ENCODE assay signal across 8 cellular contexts in the genomic region with DNA sequence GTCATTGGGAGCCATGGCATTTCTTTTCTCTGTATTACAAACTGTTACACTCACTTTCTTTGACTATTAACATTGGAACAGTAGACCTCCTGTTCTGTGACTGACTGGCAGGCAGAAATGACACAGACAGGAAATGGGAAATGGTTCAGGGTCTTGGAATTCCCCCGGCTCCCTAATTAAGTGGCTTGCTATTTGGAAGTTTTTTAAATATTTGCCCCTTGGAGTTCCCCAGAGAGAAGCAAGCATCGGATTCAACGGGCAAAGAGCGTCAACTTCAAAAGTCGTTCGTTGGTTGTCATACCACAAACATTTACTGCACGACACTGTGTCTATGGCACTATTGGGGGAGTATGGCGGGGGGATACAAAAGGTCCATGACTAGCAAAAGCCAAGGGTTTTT. TPM values are rescaled to one million over a fixed set of nuclear protein-coding genes. Genes with fewer than 3 reads are reported as not detected.
DNase-seq lines count a peak whose midpoint lies in the region; ATAC-seq, FAIRE-seq and TF ChIP-seq lines count a peak whose summit lies in the region.

No MANE protein-coding gene starts in this region.

- H3K9me3 ChIP-seq in CD8-positive, alpha-beta memory T cell (ENCODE audit: low read length), result no peaks in the 10 kb centered on the region
- H3K9me3 ChIP-seq in HUES48 (ENCODE audit: control insufficient read depth, insufficient read depth, low read length), result no peaks in the 10 kb centered on the region
- H3K9me3 ChIP-seq in kidney (ENCODE audit: control insufficient read depth in 1 of 2, low read length in 2 of 2), result no peaks in the 10 kb centered on the region
- H3K9me3 ChIP-seq in suprapubic skin, result no peaks in the 10 kb centered on the region

- H3K4me1 ChIP-seq in CD8-positive, alpha-beta memory T cell (ENCODE audit: insufficient read depth, low read length), result peaks cover 22% of the 10 kb centered on the region
- peaks cover 16% of the 10 kb centered on the region for H3K4me1 ChIP-seq in HUES48 (ENCODE audit: control insufficient read depth, insufficient read depth, low read length)
- peaks cover 2 to 10% of the 10 kb centered on the region in 2 donors for H3K4me1 ChIP-seq in kidney (ENCODE audit: control insufficient read depth in 1 of 2, insufficient read depth in 1 of 2, low read depth in 1 of 2, low read length in 2 of 2)
- H3K4me1 ChIP-seq in suprapubic skin, result peaks cover 38% of the 10 kb centered on the region

- H3K9me3 Mint-ChIP-seq in CD8-positive, alpha-beta memory T cell, result no peaks in the 10 kb centered on the region
- H3K9me3 Mint-ChIP-seq in activated naive CD8-positive, alpha-beta T cell treated with anti-CD3 and anti-CD28 coated beads, Interleukin-2, amount 50 U/mL, for 24 hours, result no peaks in the 10 kb centered on the region

- TF ChIP-seq EP300 in suprapubic skin (IDR thresholded peaks at IDR 0.05), result no peak

- no peak for ATAC-seq in activated naive CD8-positive, alpha-beta T cell treated with anti-CD3 and anti-CD28 coated beads, Interleukin-2, amount 50 U/mL, for 24 hours

- DNase-seq in CD8-positive, alpha-beta memory T cell, result peak in 4 of 5 donors; percentile 24 to 51 (median 32)
- no peak for DNase-seq in activated naive CD8-positive, alpha-beta T cell treated with anti-CD3 and anti-CD28 coated beads, Interleukin-2, amount 50 U/mL, for 24 hours
- DNase-seq in kidney (no peak), suprapubic skin (ENCODE audit: low spot score in 2 of 2) (no peak), SKM-1 (lab: John Stamatoyannopoulos, UW; ENCODE audit: unreplicated experiment) (no peak), DMS79 (lab: John Stamatoyannopoulos, UW) (no peak)
- DNase-seq in activated effector memory CD4-positive, alpha-beta T cell treated with Interleukin-2 at 50 U/mL for 16 hours, result no peak

- peak overlapping the region; percentile 98 to 99 (median 98) for H3K4me3 Mint-ChIP-seq in CD8-positive, alpha-beta memory T cell
- H3K4me3 Mint-ChIP-seq in activated naive CD8-positive, alpha-beta T cell treated with anti-CD3 and anti-CD28 coated beads, Interleukin-2, amount 50 U/mL, for 24 hours, result peak overlapping the region; percentile 91

- H3K27ac ChIP-seq in CD8-positive, alpha-beta memory T cell (ENCODE audit: low read depth, low read length), result peak overlapping the region; percentile 93
- H3K27ac ChIP-seq in HUES48 (ENCODE audit: low read depth, low read length) (peak overlapping the region; percentile 95), kidney (ENCODE audit: low read depth in 2 of 2, low read length in 2 of 2) (peak overlapping the region in 1 of 2 donors; percentile 95), suprapubic skin (peak overlapping the region; percentile 100)

- peaks cover 34 to 57% (median 49%) of the 10 kb centered on the region in 3 donors for H3K4me1 Mint-ChIP-seq in CD8-positive, alpha-beta memory T cell
- H3K4me1 Mint-ChIP-seq in activated naive CD8-positive, alpha-beta T cell treated with anti-CD3 and anti-CD28 coated beads, Interleukin-2, amount 50 U/mL, for 24 hours, result peaks cover 53% of the 10 kb centered on the region

- H3K9ac ChIP-seq in HUES48 (ENCODE audit: low read depth, low read length) (no peak overlapping the region), kidney (ENCODE audit: low read length in 2 of 2) (peak overlapping the region; percentile 34 to 93)

- H3K27ac Mint-ChIP-seq in CD8-positive, alpha-beta memory T cell, result peak overlapping the region; percentile 99 to 100 (median 100)
- H3K27ac Mint-ChIP-seq in activated naive CD8-positive, alpha-beta T cell treated with anti-CD3 and anti-CD28 coated beads, Interleukin-2, amount 50 U/mL, for 24 hours, result peak overlapping the region; percentile 98

- CTCF ChIA-PET in CD8-positive, alpha-beta memory T cell (lab: Charles Lee), result interaction anchor here (1.1 to 8.1 kb wide), 3 partner anchors 10 to 267 kb away, joined by 3 to 72 read pairs (median 5); no protein-coding TSS in a partner anchor

- WGBS in suprapubic skin, result 15% methylated on average over 8 of the region's 8 CpGs

- TF ChIP-seq POLR2A in suprapubic skin (IDR thresholded peaks at IDR 0.05), result no peak

- intact Hi-C loops in kidney (cut with DNase I), result no loop called here

- H3K27me3 Mint-ChIP-seq in CD8-positive, alpha-beta memory T cell, result peaks cover 0 to 3% of the 10 kb centered on the region in 2 donors
- H3K27me3 Mint-ChIP-seq in activated naive CD8-positive, alpha-beta T cell treated with anti-CD3 and anti-CD28 coated beads, Interleukin-2, amount 50 U/mL, for 24 hours, result no peaks in the 10 kb centered on the region

- POLR2A ChIA-PET in CD8-positive, alpha-beta memory T cell (lab: Charles Lee), result no interaction called here

- no peaks in the 10 kb centered on the region for H3K36me3 ChIP-seq in CD8-positive, alpha-beta memory T cell (ENCODE audit: insufficient read depth, low read length)
- H3K36me3 ChIP-seq in HUES48 (ENCODE audit: control insufficient read depth, insufficient read depth, low read length) (peaks cover 15% of the 10 kb centered on the region), kidney (ENCODE audit: control insufficient read depth in 1 of 2, insufficient read depth in 2 of 2, low read length in 2 of 2) (no peaks in the 10 kb centered on the region), suprapubic skin (peaks cover 12% of the 10 kb centered on the region)

- FAIRE-seq in kidney (lab: Jason Lieb, UNC), result no peak

- H3K27me3 ChIP-seq in CD8-positive, alpha-beta memory T cell (ENCODE audit: insufficient read depth, low read length, poor library complexity, severe bottlenecking), result no peaks in the 10 kb centered on the region
- H3K27me3 ChIP-seq in HUES48 (ENCODE audit: control insufficient read depth, insufficient read depth, low read length) (no peaks in the 10 kb centered on the region), suprapubic skin (no peaks in the 10 kb centered on the region)

- peak overlapping the region; percentile 77 for H3K4me3 ChIP-seq in CD8-positive, alpha-beta memory T cell (ENCODE audit: low read length)
- H3K4me3 ChIP-seq in HUES48 (ENCODE audit: low read depth, low read length) (peak overlapping the region; percentile 94), kidney (ENCODE audit: low read length in 2 of 2) (peak overlapping the region; percentile 76 to 93), suprapubic skin (peak overlapping the region; percentile 90)

- TF ChIP-seq CTCF in kidney (IDR thresholded peaks at IDR 0.05; ENCODE audit: borderline replicate concordance, extremely low read depth, insufficient read depth), result no peak
- no peak for TF ChIP-seq CTCF in suprapubic skin (IDR thresholded peaks at IDR 0.05)

- H3K36me3 Mint-ChIP-seq in CD8-positive, alpha-beta memory T cell, result peaks cover 0 to 30% (median 2%) of the 10 kb centered on the region in 3 donors
- peaks cover 26% of the 10 kb centered on the region for H3K36me3 Mint-ChIP-seq in activated naive CD8-positive, alpha-beta T cell treated with anti-CD3 and anti-CD28 coated beads, Interleukin-2, amount 50 U/mL, for 24 hours (ENCODE audit: low read depth)

RNA-seq across cellular contexts. Expression of gene BIRC2, which starts 1.1 kb away (rescaled TPM):
- 10 to 100 TPM; 40.3 to 42.8 TPM for total RNA-seq in CD8-positive, alpha-beta memory T cell
- polyA plus RNA-seq in CD8-positive, alpha-beta memory T cell, result 35.2 TPM
- total RNA-seq in kidney, result 42.4 TPM
- 34.0 TPM for polyA plus RNA-seq in kidney (ENCODE audit: insufficient read depth, low read depth, low replicate concordance)
- total RNA-seq in suprapubic skin, result 10 to 100 TPM; 56.9 to 76.5 (median 64.6) TPM

RNA-seq across cellular contexts. Expression of gene BIRC3, which starts 28.6 kb away (rescaled TPM):
- total RNA-seq in CD8-positive, alpha-beta memory T cell, result 100 to 1,000 TPM; 191 to 199 TPM
- 36.7 TPM for polyA plus RNA-seq in CD8-positive, alpha-beta memory T cell
- 110 TPM for total RNA-seq in kidney
- polyA plus RNA-seq in kidney (ENCODE audit: insufficient read depth, low read depth, low replicate concordance), result 3.9 TPM
- total RNA-seq in suprapubic skin, result 10 to 100 TPM in 3 of 4 donors, 1 to 10 TPM in 1; 4.0 to 18.2 (median 10.7) TPM

Comparison
In these comparisons a context has a peak if more than half of its experiments do, and no peak if none do; other contexts are left out.
1. DNase-seq: peak in CD8-positive, alpha-beta memory T cell (4 of 5); none in activated naive CD8-positive, alpha-beta T cell treated with anti-CD3 and anti-CD28 coated beads, Interleukin-2, amount 50 U/mL, for 24 hours (single experiment), kidney (single experiment), suprapubic skin (0 of 2), SKM-1 (single experiment), activated effector memory CD4-positive, alpha-beta T cell treated with Interleukin-2 at 50 U/mL for 16 hours (single experiment) and DMS79 (single experiment).
2. Peak in every context shown above with its lines, with median percentiles within 50 percentile points of each other: H3K4me3 ChIP-seq.